Comparison of ENCODE assay signal across 8 cellular contexts in the genomic region with DNA sequence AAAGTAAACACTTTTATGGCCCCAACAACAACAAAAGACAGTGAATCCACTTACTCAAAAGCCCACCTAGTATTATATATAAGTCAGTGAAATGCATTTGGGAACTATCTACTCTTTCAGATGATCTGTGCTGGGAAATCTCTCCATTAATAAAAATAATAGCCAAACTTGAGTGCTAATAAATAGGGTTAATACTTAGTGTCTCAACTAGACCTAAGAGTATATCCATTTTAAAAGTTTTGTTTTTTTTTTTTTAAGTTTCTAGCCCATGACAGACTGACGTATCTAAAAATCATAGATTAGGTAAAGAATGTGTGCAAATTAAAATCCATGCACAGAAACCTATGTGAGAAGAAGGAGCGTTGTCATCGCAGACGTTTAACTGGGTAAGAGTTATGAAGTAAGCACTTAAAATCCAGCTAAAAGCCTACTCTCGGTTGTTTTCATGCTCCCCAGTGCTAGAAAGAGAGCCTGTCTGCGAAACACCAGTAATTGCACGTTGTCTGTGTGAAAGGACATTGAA.
DNase-seq lines count a peak whose midpoint lies in the region; ATAC-seq and TF ChIP-seq lines count a peak whose summit lies in the region.

No MANE protein-coding gene starts in this region.

- TF ChIP-seq CTCF in dorsolateral prefrontal cortex (IDR thresholded peaks at IDR 0.05 in 54 of 56, conservative IDR thresholded peaks at IDR 0.05 in 2 of 56; ENCODE audit: low read depth in 1 of 56, partially characterized antibody in 56 of 56) (no peak), neural cell (IDR thresholded peaks at IDR 0.05; ENCODE audit: poor library complexity, severe bottlenecking) (no peak)

- no peak for TF ChIP-seq RAD21 in neural cell (conservative IDR thresholded peaks at IDR 0.05)

- H3K4me2 ChIP-seq in BLaER1 (peak overlapping the region; percentile 94), Karpas-422 (ENCODE audit: low read depth, low read length, poor library complexity, severe bottlenecking) (peak overlapping the region; percentile 82), neural cell (ENCODE audit: low read length) (peak overlapping the region; percentile 86)

- H3K4me3 ChIP-seq in BLaER1 (peak overlapping the region; percentile 62), Karpas-422 (ENCODE audit: low read length) (peak overlapping the region; percentile 65), dorsolateral prefrontal cortex (peak overlapping the region; percentile 35 to 76 (median 62)), neural cell (ENCODE audit: low read length) (peak overlapping the region; percentile 68)

- H3K27ac ChIP-seq in BLaER1 (peak overlapping the region; percentile 73; the same call in 1 of the 2 replicates), Karpas-422 (ENCODE audit: low read length) (peak overlapping the region; percentile 16), dorsolateral prefrontal cortex (peak overlapping the region; percentile 74 to 98 (median 94)), neural cell (ENCODE audit: low read length) (peak overlapping the region; percentile 47)

- H4K20me1 ChIP-seq in BLaER1 (no peaks in the 10 kb centered on the region), Karpas-422 (ENCODE audit: insufficient read depth, low read depth, low read length) (no peaks in the 10 kb centered on the region), neural cell (ENCODE audit: insufficient read depth) (no peaks in the 10 kb centered on the region)

- H3K27me3 ChIP-seq in BLaER1 = no peaks in the 10 kb centered on the region
- no peaks in the 10 kb centered on the region for H3K27me3 ChIP-seq in Karpas-422 (ENCODE audit: low read length)
- H3K27me3 ChIP-seq in dorsolateral prefrontal cortex = no peaks in the 10 kb centered on the region
- H3K27me3 ChIP-seq in neural cell (ENCODE audit: insufficient read depth, low read depth, low read length) = no peaks in the 10 kb centered on the region

- intact Hi-C loops in dorsolateral prefrontal cortex (cut with DNase I) = loop anchor here (1.0 to 10.0 kb wide), 4 partner anchors 83 to 173 kb away; partner anchors contain the start of gene PELI1 (in 2 of the 2)

- H3K79me2 ChIP-seq in Karpas-422 (ENCODE audit: low read length) = no peaks in the 10 kb centered on the region
- H3K79me2 ChIP-seq in neural cell (replicated peaks; ENCODE audit: insufficient read depth, low read length) = no peaks in the 10 kb centered on the region

- ATAC-seq in HG02840 (IDR thresholded peaks at IDR 0.05; ENCODE audit: low FRiP score, unreplicated experiment) = no peak
- no peak for ATAC-seq in HG03039 (IDR thresholded peaks at IDR 0.05; ENCODE audit: unreplicated experiment)

- H3K9me3 ChIP-seq in BLaER1 (no peaks in the 10 kb centered on the region), Karpas-422 (ENCODE audit: low read length) (no peaks in the 10 kb centered on the region), neural cell (ENCODE audit: low read length) (no peaks in the 10 kb centered on the region)

- H3K4me1 ChIP-seq in BLaER1 = peaks cover 16% of the 10 kb centered on the region
- peaks cover 23% of the 10 kb centered on the region for H3K4me1 ChIP-seq in Karpas-422 (ENCODE audit: low read length)

- peaks cover 7% of the 10 kb centered on the region for H3F3A ChIP-seq in neural cell (ENCODE audit: insufficient read depth, low read length, poor library complexity, severe bottlenecking)

- H3K9me2 ChIP-seq in Karpas-422 (replicated peaks; ENCODE audit: insufficient read depth, low read length) (no peaks in the 10 kb centered on the region), neural cell (ENCODE audit: insufficient read depth, low read length) (no peaks in the 10 kb centered on the region)

- no peak for TF ChIP-seq EP300 in neural cell (conservative IDR thresholded peaks at IDR 0.05; ENCODE audit: poor library complexity, severe bottlenecking)

- H3K9ac ChIP-seq in BLaER1 = peak overlapping the region; percentile 74
- peak overlapping the region; percentile 62 for H3K9ac ChIP-seq in Karpas-422 (ENCODE audit: low read length)
- peak overlapping the region; percentile 60 for H3K9ac ChIP-seq in neural cell (ENCODE audit: low read length)

- DNase-seq in Karpas-422 = no peak
- DNase-seq in dorsolateral prefrontal cortex = no peak
- DNase-seq in activated CD4-positive, CD25-positive, alpha-beta regulatory T cell treated with anti-CD3 and anti-CD28 coated beads, Interleukin-2, amount 50 U/mL, for 72 hours = no peak
- DNase-seq in central memory CD4-positive, alpha-beta T cell = no peak

- H2AFZ ChIP-seq in Karpas-422 (ENCODE audit: low read length) (peak overlapping the region; percentile 64), neural cell (ENCODE audit: low read depth, low read length) (peak overlapping the region; percentile 72)

- H3K36me3 ChIP-seq in BLaER1 (no peaks in the 10 kb centered on the region), Karpas-422 (ENCODE audit: insufficient read depth, low read length) (peaks cover 7% of the 10 kb centered on the region; the same call in 1 of the 2 replicates), neural cell (ENCODE audit: insufficient read depth, low read length) (no peaks in the 10 kb centered on the region)

TF ChIP-seq in neural cell, 6 proteins besides CTCF, POLR2A, EP300 and RAD21:
- TF ChIP-seq EZH2 (IDR thresholded peaks at IDR 0.05; ENCODE audit: borderline replicate concordance, insufficient read depth, low read length, poor library complexity, severe bottlenecking) = no peak
- no peak for TF ChIP-seq TAF1 (IDR thresholded peaks at IDR 0.05; ENCODE audit: low read depth)
- no peak for TF ChIP-seq SMC3 (conservative IDR thresholded peaks at IDR 0.05; ENCODE audit: poor library complexity)
- no peak for TF ChIP-seq REST (IDR thresholded peaks at IDR 0.05; ENCODE audit: borderline replicate concordance)
- TF ChIP-seq MXI1 (conservative IDR thresholded peaks at IDR 0.05; ENCODE audit: poor library complexity, severe bottlenecking) = no peak
- no peak for TF ChIP-seq POLR2AphosphoS5 (IDR thresholded peaks at IDR 0.05)

Comparison
In these comparisons a context has a peak if more than half of its experiments do, and no peak if none do; other contexts are left out.
1. H3K27ac ChIP-seq: peak in every context shown above with its lines; median percentile 94 in dorsolateral prefrontal cortex; 73 in BLaER1; 47 in neural cell; 16 in Karpas-422.